24 cellular contexts compared by ENCODE assay signal in the genomic region with DNA sequence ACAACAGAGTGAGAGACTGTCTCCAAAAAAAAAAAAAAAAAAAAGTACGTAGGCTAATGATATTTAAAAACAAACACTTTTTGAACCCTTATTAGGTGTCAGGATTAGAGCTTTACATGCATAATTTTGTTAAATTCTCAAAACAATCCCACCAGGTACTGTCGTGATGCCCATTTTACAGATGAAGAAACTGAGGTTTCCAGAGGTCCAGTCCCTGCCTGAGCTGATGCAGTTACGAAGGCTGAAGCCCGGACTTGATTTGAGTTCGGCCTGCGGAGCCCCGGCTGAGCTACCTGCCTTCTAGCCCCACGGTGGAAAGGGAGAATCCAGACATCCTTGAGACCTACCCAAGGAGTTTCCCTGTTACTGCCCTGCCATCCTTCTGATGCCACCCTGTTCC.
"Had no signal": no experiment of that assay in that cellular context is flagged by ENCODE, and none has a peak within 500 bp of the region (broad histone marks: within the 10 kb centered on the region; RNA-seq: fewer than 3 reads in every experiment).

No MANE protein-coding gene starts in this region.

- H3K36me3 Mint-ChIP-seq: immature natural killer cell had no signal

- H3K4me3 Mint-ChIP-seq: immature natural killer cell had no signal

- H3K4me2 ChIP-seq: hepatocyte had no signal

- H3K4me3 ChIP-seq: coronary artery, dorsolateral prefrontal cortex, esophagus muscularis mucosa, gastroesophageal sphincter, heart left ventricle, hepatocyte, lower lobe of right lung had no signal

- FAIRE-seq: colon, endothelial cell of umbilical vein, frontal cortex, kidney had no signal

- H3K36me3 ChIP-seq: esophagus muscularis mucosa, gastroesophageal sphincter, heart left ventricle, lower lobe of right lung had no signal

- H3K9me3 ChIP-seq: lower lobe of right lung had no signal

- DNase-seq: dermis blood vessel endothelial cell; dorsolateral prefrontal cortex; effector CD4-positive, alpha-beta T cell; effector memory CD4-positive, alpha-beta T cell; foreskin keratinocyte; heart left ventricle; hypothalamus; immature natural killer cell; islet precursor cell; kidney; kidney glomerular epithelial cell; left colon; left ventricle myocardium superior; lower lobe of right lung; mesenchymal stem cell; midbrain had no signal

- H3K9me3 Mint-ChIP-seq: immature natural killer cell had no signal

- H2AFZ ChIP-seq: hepatocyte had no signal

- H3K79me2 ChIP-seq: hepatocyte had no signal

- H3K4me1 ChIP-seq: foreskin keratinocyte, lower lobe of right lung had no signal

- ATAC-seq: foreskin keratinocyte, gastroesophageal sphincter, heart left ventricle, left colon, left lobe of liver, left ventricle myocardium superior, lower lobe of right lung had no signal

- H3K27ac ChIP-seq: coronary artery, dorsolateral prefrontal cortex, esophagus muscularis mucosa, foreskin keratinocyte, gastroesophageal sphincter, heart left ventricle, hepatocyte, lower lobe of right lung had no signal

- H3K27me3 ChIP-seq: foreskin keratinocyte, hepatocyte had no signal

- H3K27ac Mint-ChIP-seq: immature natural killer cell had no signal
